1 cellular context compared by ENCODE assay signal in genomic region chr9:133448487-133448972, GRCh38.
A peak's percentile ranks its signal among the peaks of the same experiment; 100 is the strongest.
TF ChIP-seq lines count a peak whose summit lies in the region.

No MANE protein-coding gene starts in this region.

TF ChIP-seq in HepG2, 621 proteins besides CTCF, POLR2A, EP300 and RAD21 (continued from another document and continues in another):
- TF ChIP-seq ARID3A (IDR thresholded peaks at IDR 0.05; ENCODE audit: low read depth, low read length) (no peak), FOXM1 (CRISPR knock-in tag; IDR thresholded peaks at IDR 0.05) (no peak), JARID2 (CRISPR knock-in tag; IDR thresholded peaks at IDR 0.05; ENCODE audit: insufficient replicate concordance) (no peak), PHF21A (CRISPR knock-in tag; IDR thresholded peaks at IDR 0.05) (0 out of 2 replicates have a peak, but pooled peaks have one; percentile 15), CREM (IDR thresholded peaks at IDR 0.05) (no peak), CREM (CRISPR knock-in tag; IDR thresholded peaks at IDR 0.05) (no peak), ZNF562 (CRISPR knock-in tag; IDR thresholded peaks at IDR 0.05; ENCODE audit: borderline replicate concordance) (no peak), FOSL1 (CRISPR knock-in tag; IDR thresholded peaks at IDR 0.05; ENCODE audit: borderline replicate concordance) (no peak), NR2F1 (CRISPR knock-in tag; IDR thresholded peaks at IDR 0.05) (0 out of 4 replicates have a peak, but pooled peaks of 1 of the 2 experiments have one; percentile 7), ZNF7 (CRISPR knock-in tag; IDR thresholded peaks at IDR 0.05) (no peak), RAD51 (IDR thresholded peaks at IDR 0.05; ENCODE audit: borderline replicate concordance) (no peak), DR1 (CRISPR knock-in tag; IDR thresholded peaks at IDR 0.05) (no peak), ZNF329 (CRISPR knock-in tag; IDR thresholded peaks at IDR 0.05; ENCODE audit: low read depth) (no peak), MED1 (CRISPR knock-in tag; IDR thresholded peaks at IDR 0.05) (peak; percentile 45; the same call in 1 of the 2 replicates), MYNN (CRISPR knock-in tag; IDR thresholded peaks at IDR 0.05; ENCODE audit: low read depth) (no peak), ZNF790 (CRISPR knock-in tag; IDR thresholded peaks at IDR 0.05; ENCODE audit: borderline replicate concordance) (no peak), E2F2 (CRISPR knock-in tag; IDR thresholded peaks at IDR 0.05; ENCODE audit: borderline replicate concordance) (no peak), UBTF (CRISPR knock-in tag; IDR thresholded peaks at IDR 0.05) (peak; percentile 69), IRF2 (CRISPR knock-in tag; IDR thresholded peaks at IDR 0.05) (0 out of 2 replicates have a peak, but pooled peaks have one; percentile 46), ATF2 (CRISPR knock-in tag; IDR thresholded peaks at IDR 0.05) (no peak), NFRKB (IDR thresholded peaks at IDR 0.05) (no peak), ELF1 (CRISPR knock-in tag; IDR thresholded peaks at IDR 0.05) (peak; percentile 58), TSC22D2 (CRISPR knock-in tag; IDR thresholded peaks at IDR 0.05; ENCODE audit: borderline replicate concordance) (no peak), ZNF333 (CRISPR knock-in tag; IDR thresholded peaks at IDR 0.05; ENCODE audit: borderline replicate concordance) (no peak), GZF1 (CRISPR knock-in tag; IDR thresholded peaks at IDR 0.05) (no peak), SP4 (CRISPR knock-in tag; IDR thresholded peaks at IDR 0.05) (no peak), PBX3 (CRISPR knock-in tag; IDR thresholded peaks at IDR 0.05; ENCODE audit: borderline replicate concordance) (no peak), ZNF354B (CRISPR knock-in tag; IDR thresholded peaks at IDR 0.05) (no peak), JUND (CRISPR knock-in tag; IDR thresholded peaks at IDR 0.05) (no peak), ZSCAN30 (CRISPR knock-in tag; IDR thresholded peaks at IDR 0.05) (no peak), SMARCE1 (IDR thresholded peaks at IDR 0.05; ENCODE audit: borderline replicate concordance) (no peak), ZNF607 (CRISPR knock-in tag; IDR thresholded peaks at IDR 0.05; ENCODE audit: borderline replicate concordance) (no peak), ZNF234 (CRISPR knock-in tag; conservative IDR thresholded peaks at IDR 0.05) (no peak), SMARCC2 (IDR thresholded peaks at IDR 0.05) (no peak), ZNF382 (CRISPR knock-in tag; IDR thresholded peaks at IDR 0.05; ENCODE audit: borderline replicate concordance) (no peak), SCMH1 (CRISPR knock-in tag; IDR thresholded peaks at IDR 0.05; ENCODE audit: borderline replicate concordance) (no peak), ZNF101 (CRISPR knock-in tag; IDR thresholded peaks at IDR 0.05; ENCODE audit: borderline replicate concordance, low read depth) (no peak), KAT2B (IDR thresholded peaks at IDR 0.05; ENCODE audit: borderline replicate concordance, low read depth, low read length) (no peak), ZNF431 (CRISPR knock-in tag; IDR thresholded peaks at IDR 0.05; ENCODE audit: borderline replicate concordance, low read depth) (no peak)
- TF ChIP-seq, protein P1, sequence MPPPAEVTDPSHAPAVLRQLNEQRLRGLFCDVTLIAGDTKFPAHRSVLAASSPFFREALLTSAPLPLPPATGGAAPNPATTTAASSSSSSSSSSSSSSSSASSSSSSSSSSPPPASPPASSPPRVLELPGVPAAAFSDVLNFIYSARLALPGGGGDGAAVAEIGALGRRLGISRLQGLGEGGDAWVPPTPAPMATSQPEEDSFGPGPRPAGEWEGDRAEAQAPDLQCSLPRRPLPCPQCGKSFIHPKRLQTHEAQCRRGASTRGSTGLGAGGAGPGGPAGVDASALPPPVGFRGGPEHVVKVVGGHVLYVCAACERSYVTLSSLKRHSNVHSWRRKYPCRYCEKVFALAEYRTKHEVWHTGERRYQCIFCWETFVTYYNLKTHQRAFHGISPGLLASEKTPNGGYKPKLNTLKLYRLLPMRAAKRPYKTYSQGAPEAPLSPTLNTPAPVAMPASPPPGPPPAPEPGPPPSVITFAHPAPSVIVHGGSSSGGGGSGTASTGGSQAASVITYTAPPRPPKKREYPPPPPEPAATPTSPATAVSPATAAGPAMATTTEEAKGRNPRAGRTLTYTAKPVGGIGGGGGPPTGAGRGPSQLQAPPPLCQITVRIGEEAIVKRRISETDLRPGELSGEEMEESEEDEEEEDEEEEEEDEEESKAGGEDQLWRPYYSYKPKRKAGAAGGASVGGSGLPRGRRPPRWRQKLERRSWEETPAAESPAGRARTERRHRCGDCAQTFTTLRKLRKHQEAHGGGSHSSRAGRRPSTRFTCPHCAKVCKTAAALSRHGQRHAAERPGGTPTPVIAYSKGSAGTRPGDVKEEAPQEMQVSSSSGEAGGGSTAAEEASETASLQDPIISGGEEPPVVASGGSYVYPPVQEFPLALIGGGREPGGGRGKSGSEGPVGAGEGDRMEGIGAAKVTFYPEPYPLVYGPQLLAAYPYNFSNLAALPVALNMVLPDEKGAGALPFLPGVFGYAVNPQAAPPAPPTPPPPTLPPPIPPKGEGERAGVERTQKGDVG (CRISPR knock-in tag; IDR thresholded peaks at IDR 0.05; ENCODE audit: borderline replicate concordance): no peak
- TF ChIP-seq, protein P2, sequence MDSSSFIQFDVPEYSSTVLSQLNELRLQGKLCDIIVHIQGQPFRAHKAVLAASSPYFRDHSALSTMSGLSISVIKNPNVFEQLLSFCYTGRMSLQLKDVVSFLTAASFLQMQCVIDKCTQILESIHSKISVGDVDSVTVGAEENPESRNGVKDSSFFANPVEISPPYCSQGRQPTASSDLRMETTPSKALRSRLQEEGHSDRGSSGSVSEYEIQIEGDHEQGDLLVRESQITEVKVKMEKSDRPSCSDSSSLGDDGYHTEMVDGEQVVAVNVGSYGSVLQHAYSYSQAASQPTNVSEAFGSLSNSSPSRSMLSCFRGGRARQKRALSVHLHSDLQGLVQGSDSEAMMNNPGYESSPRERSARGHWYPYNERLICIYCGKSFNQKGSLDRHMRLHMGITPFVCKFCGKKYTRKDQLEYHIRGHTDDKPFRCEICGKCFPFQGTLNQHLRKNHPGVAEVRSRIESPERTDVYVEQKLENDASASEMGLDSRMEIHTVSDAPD (CRISPR knock-in tag; IDR thresholded peaks at IDR 0.05): no peak
- TF ChIP-seq, protein P3, sequence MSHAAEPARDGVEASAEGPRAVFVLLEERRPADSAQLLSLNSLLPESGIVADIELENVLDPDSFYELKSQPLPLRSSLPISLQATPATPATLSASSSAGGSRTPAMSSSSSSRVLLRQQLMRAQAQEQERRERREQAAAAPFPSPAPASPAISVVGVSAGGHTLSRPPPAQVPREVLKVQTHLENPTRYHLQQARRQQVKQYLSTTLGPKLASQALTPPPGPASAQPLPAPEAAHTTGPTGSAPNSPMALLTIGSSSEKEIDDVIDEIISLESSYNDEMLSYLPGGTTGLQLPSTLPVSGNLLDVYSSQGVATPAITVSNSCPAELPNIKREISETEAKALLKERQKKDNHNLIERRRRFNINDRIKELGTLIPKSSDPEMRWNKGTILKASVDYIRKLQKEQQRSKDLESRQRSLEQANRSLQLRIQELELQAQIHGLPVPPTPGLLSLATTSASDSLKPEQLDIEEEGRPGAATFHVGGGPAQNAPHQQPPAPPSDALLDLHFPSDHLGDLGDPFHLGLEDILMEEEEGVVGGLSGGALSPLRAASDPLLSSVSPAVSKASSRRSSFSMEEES (CRISPR knock-in tag; IDR thresholded peaks at IDR 0.05): no peak
- TF ChIP-seq, protein P4, sequence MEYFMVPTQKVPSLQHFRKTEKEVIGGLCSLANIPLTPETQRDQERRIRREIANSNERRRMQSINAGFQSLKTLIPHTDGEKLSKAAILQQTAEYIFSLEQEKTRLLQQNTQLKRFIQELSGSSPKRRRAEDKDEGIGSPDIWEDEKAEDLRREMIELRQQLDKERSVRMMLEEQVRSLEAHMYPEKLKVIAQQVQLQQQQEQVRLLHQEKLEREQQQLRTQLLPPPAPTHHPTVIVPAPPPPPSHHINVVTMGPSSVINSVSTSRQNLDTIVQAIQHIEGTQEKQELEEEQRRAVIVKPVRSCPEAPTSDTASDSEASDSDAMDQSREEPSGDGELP (IDR thresholded peaks at IDR 0.05; ENCODE audit: borderline replicate concordance, low read depth): no peak
- TF ChIP-seq, protein P5, sequence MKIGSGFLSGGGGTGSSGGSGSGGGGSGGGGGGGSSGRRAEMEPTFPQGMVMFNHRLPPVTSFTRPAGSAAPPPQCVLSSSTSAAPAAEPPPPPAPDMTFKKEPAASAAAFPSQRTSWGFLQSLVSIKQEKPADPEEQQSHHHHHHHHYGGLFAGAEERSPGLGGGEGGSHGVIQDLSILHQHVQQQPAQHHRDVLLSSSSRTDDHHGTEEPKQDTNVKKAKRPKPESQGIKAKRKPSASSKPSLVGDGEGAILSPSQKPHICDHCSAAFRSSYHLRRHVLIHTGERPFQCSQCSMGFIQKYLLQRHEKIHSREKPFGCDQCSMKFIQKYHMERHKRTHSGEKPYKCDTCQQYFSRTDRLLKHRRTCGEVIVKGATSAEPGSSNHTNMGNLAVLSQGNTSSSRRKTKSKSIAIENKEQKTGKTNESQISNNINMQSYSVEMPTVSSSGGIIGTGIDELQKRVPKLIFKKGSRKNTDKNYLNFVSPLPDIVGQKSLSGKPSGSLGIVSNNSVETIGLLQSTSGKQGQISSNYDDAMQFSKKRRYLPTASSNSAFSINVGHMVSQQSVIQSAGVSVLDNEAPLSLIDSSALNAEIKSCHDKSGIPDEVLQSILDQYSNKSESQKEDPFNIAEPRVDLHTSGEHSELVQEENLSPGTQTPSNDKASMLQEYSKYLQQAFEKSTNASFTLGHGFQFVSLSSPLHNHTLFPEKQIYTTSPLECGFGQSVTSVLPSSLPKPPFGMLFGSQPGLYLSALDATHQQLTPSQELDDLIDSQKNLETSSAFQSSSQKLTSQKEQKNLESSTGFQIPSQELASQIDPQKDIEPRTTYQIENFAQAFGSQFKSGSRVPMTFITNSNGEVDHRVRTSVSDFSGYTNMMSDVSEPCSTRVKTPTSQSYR (CRISPR knock-in tag; IDR thresholded peaks at IDR 0.05; ENCODE audit: borderline replicate concordance): no peak; the same call in 1 of the 2 replicates
- TF ChIP-seq, protein P6, sequence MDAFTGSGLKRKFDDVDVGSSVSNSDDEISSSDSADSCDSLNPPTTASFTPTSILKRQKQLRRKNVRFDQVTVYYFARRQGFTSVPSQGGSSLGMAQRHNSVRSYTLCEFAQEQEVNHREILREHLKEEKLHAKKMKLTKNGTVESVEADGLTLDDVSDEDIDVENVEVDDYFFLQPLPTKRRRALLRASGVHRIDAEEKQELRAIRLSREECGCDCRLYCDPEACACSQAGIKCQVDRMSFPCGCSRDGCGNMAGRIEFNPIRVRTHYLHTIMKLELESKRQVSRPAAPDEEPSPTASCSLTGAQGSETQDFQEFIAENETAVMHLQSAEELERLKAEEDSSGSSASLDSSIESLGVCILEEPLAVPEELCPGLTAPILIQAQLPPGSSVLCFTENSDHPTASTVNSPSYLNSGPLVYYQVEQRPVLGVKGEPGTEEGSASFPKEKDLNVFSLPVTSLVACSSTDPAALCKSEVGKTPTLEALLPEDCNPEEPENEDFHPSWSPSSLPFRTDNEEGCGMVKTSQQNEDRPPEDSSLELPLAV (CRISPR knock-in tag; conservative IDR thresholded peaks at IDR 0.05; ENCODE audit: low read depth): no peak
